ENCODE assay signal across 1 cellular context in the genomic region with DNA sequence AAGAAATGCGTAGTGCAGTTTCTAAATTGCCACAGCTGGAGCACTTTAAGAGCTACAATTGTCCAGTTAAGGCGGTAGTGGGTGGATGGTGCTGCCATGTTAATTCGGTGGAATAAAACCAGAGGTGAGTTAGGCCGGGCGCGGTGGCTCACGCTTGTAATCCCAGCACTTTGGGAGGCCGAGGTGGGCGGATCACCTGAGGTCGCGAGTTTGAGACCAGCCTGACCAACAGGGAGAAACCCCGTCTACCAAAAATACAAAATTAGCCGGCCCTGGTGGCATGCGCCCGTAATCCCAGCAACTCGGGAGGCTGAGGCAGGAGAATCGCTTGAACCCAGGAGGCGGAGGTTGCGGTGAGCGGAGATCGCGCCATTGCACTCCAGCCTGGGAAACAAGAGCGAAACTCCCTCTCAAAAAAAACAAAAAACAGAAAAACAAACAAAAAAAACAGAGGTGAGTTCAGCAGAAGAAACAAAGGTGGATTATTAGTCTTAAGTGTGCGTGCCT.
A peak's percentile ranks its signal among the peaks of the same experiment; 100 is the strongest.
TF ChIP-seq lines count a peak whose summit lies in the region.

No MANE protein-coding gene starts in this region.

TF ChIP-seq in HepG2, 621 proteins besides CTCF, POLR2A, EP300 and RAD21:
- TF ChIP-seq, protein P1, sequence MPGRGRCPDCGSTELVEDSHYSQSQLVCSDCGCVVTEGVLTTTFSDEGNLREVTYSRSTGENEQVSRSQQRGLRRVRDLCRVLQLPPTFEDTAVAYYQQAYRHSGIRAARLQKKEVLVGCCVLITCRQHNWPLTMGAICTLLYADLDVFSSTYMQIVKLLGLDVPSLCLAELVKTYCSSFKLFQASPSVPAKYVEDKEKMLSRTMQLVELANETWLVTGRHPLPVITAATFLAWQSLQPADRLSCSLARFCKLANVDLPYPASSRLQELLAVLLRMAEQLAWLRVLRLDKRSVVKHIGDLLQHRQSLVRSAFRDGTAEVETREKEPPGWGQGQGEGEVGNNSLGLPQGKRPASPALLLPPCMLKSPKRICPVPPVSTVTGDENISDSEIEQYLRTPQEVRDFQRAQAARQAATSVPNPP (CRISPR knock-in tag; IDR thresholded peaks at IDR 0.05) = 0 out of 2 replicates have a peak, but pooled peaks have one; percentile 4
- 0 out of 2 replicates have a peak, but pooled peaks have one; percentile 2 for TF ChIP-seq ZNF253 (CRISPR knock-in tag; IDR thresholded peaks at IDR 0.05; ENCODE audit: borderline replicate concordance)
- TF ChIP-seq PRPF4 (IDR thresholded peaks at IDR 0.05; ENCODE audit: low read depth, low read length, poor library complexity, severe bottlenecking) = peak; percentile 30
